Comparison of ENCODE assay signal across 8 cellular contexts in genomic region chr5:96661101-96661840, GRCh38. TPM values are rescaled to one million over a fixed set of nuclear protein-coding genes. Genes with fewer than 3 reads are reported as not detected.
DNase-seq lines count a peak whose midpoint lies in the region; ATAC-seq, FAIRE-seq and TF ChIP-seq lines count a peak whose summit lies in the region.

No MANE protein-coding gene starts in this region.

- no peak for TF ChIP-seq CTCF in astrocyte (IDR thresholded peaks at IDR 0.05; ENCODE audit: insufficient read depth, low read depth, low read length)

- peak overlapping the region; percentile 95 for H3K4me3 ChIP-seq in astrocyte (ENCODE audit: insufficient read depth, low read depth, low read length)
- peak overlapping the region; percentile 87 for H3K4me3 ChIP-seq in iPS-18a (ENCODE audit: low read length)
- H3K4me3 ChIP-seq in skeletal muscle tissue (ENCODE audit: low read length in 3 of 3) = peak overlapping the region; percentile 82 to 95 (median 88)

- H3K4me3 Mint-ChIP-seq in astrocyte (ENCODE audit: unreplicated experiment) = peak overlapping the region; percentile 90

- peaks cover 2% of the 10 kb centered on the region for H3K36me3 Mint-ChIP-seq in astrocyte (ENCODE audit: low read depth, unreplicated experiment)

- peaks cover 26% of the 10 kb centered on the region for H3K4me1 ChIP-seq in astrocyte (ENCODE audit: insufficient read depth, low read length)
- no peaks in the 10 kb centered on the region for H3K4me1 ChIP-seq in iPS-18a (ENCODE audit: control insufficient read depth, low read depth, low read length)
- peaks cover 11 to 17% (median 12%) of the 10 kb centered on the region in 3 donors for H3K4me1 ChIP-seq in skeletal muscle tissue (ENCODE audit: control insufficient read depth in 3 of 3, insufficient read depth in 3 of 3, low read length in 3 of 3)

- no peak for TF ChIP-seq POLR2A in GM18505 (IDR thresholded peaks at IDR 0.05; ENCODE audit: borderline replicate concordance, extremely low read depth, insufficient read depth, insufficient read length)

- H3K27ac ChIP-seq in astrocyte (ENCODE audit: low read depth, low read length) = peak overlapping the region; percentile 77
- no peak overlapping the region for H3K27ac ChIP-seq in iPS-18a (ENCODE audit: low read length)
- H3K27ac ChIP-seq in skeletal muscle tissue (ENCODE audit: low read depth, low read length) = peak overlapping the region; percentile 97

- ATAC-seq in GM18505 (IDR thresholded peaks at IDR 0.05; ENCODE audit: unreplicated experiment) (peak; percentile 22), HG02938 (IDR thresholded peaks at IDR 0.05; ENCODE audit: unreplicated experiment) (peak; percentile 28), HG02571 (IDR thresholded peaks at IDR 0.05; ENCODE audit: unreplicated experiment) (no peak)

- H3K79me2 ChIP-seq in astrocyte (ENCODE audit: insufficient read depth, low read length) = peaks cover 38% of the 10 kb centered on the region

- no peaks in the 10 kb centered on the region for H3K27me3 Mint-ChIP-seq in astrocyte (ENCODE audit: low read depth, unreplicated experiment)

- H3K9ac ChIP-seq in astrocyte (ENCODE audit: low read length) (peak overlapping the region; percentile 94), iPS-18a (ENCODE audit: low read length) (peak overlapping the region; percentile 36), skeletal muscle tissue (ENCODE audit: low read depth in 1 of 3, low read length in 3 of 3) (peak overlapping the region; percentile 82 to 95 (median 94))

- peaks cover 52% of the 10 kb centered on the region for H3K4me1 Mint-ChIP-seq in astrocyte (ENCODE audit: low read depth, unreplicated experiment)

- peak overlapping the region; percentile 87 for H3K27ac Mint-ChIP-seq in astrocyte (ENCODE audit: unreplicated experiment)

- H3K27me3 ChIP-seq in astrocyte (ENCODE audit: insufficient read depth, low read length) = no peaks in the 10 kb centered on the region
- H3K27me3 ChIP-seq in iPS-18a (ENCODE audit: control insufficient read depth, insufficient read depth, low read length) = peaks cover 46% of the 10 kb centered on the region
- H3K27me3 ChIP-seq in skeletal muscle tissue (ENCODE audit: control insufficient read depth in 3 of 3, insufficient read depth in 3 of 3, low read length in 3 of 3) = no peaks in the 10 kb centered on the region

- peak overlapping the region; percentile 89 for H2AFZ ChIP-seq in astrocyte (ENCODE audit: low read depth, low read length)

- peaks cover 27% of the 10 kb centered on the region for H4K20me1 ChIP-seq in astrocyte (ENCODE audit: insufficient read depth, low read length)

- peak overlapping the region; percentile 98 for H3K4me2 ChIP-seq in astrocyte (ENCODE audit: low read length)

- no peak for FAIRE-seq in astrocyte (lab: Jason Lieb, UNC)

- H3K9me3 ChIP-seq in astrocyte (ENCODE audit: insufficient read depth, low read depth, low read length) (no peaks in the 10 kb centered on the region), iPS-18a (ENCODE audit: control insufficient read depth, low read depth, low read length) (no peaks in the 10 kb centered on the region), skeletal muscle tissue (ENCODE audit: control insufficient read depth in 3 of 3, low read length in 3 of 3) (no peaks in the 10 kb centered on the region)

- H3K9me3 Mint-ChIP-seq in astrocyte (ENCODE audit: unreplicated experiment) = no peaks in the 10 kb centered on the region

- DNase-seq in RKO (ENCODE audit: low spot score) = peak; percentile 72
- DNase-seq in astrocyte (ENCODE audit: low read depth) = peak; percentile 49
- no peak for DNase-seq in NCI-H446 (lab: John Stamatoyannopoulos, UW)

- H3K36me3 ChIP-seq in astrocyte (ENCODE audit: insufficient read depth, low read length) (no peaks in the 10 kb centered on the region), iPS-18a (ENCODE audit: control insufficient read depth, low read depth, low read length) (no peaks in the 10 kb centered on the region), skeletal muscle tissue (ENCODE audit: control insufficient read depth in 3 of 3, insufficient read depth in 3 of 3, low read length in 3 of 3) (no peaks in the 10 kb centered on the region)

RNA-seq across cellular contexts. Expression of gene CAST, which starts 0.9 kb away (rescaled TPM):
- 268 and 287 TPM in 2 replicates for total RNA-seq in astrocyte
- 87.2 TPM for total RNA-seq in skeletal muscle tissue

Comparison
In these comparisons a context has a peak if more than half of its experiments do, and no peak if none do; other contexts are left out.
1. DNase-seq: peak in RKO (single experiment) and astrocyte (single experiment); none in NCI-H446 (0 of 2).
2. H3K9ac ChIP-seq: peak in every context shown above with its lines; median percentile 94 in astrocyte; 94 in skeletal muscle tissue; 36 in iPS-18a.
3. Peak in every context shown above with its lines, with median percentiles within 50 percentile points of each other: H3K4me3 ChIP-seq.